Comparison of ENCODE assay signal across 8 cellular contexts in the genomic region with DNA sequence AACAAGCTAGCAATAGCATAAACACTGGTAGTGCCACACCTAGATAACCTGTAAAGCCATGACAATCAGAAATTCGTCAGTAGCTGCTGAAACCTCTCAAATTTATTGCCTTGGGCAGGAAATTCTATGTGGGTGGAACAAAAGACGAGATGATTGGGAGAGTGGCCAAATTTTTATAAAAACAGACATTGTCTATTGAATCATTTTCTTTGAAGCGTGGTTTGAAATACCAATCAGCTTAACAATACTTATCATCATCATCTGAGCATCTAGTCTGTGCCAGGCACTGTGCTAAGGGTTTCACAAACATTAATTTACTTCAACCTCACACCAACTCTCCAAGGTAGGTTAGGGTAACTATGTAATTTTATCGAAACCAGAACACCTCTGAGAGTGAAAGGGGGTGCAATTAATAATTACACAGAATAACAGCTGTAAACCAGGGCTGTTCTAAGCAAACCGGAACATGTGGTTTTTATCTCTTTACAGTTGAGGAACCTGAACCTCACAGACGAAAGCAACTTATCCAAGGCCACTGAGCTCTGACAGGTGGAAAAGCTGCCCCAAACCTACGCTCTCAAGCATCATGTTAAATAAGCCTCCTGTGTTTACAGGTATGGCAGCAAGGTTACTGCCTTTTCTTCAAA. TPM values are rescaled to one million over a fixed set of nuclear protein-coding genes. Genes with fewer than 3 reads are reported as not detected.
DNase-seq lines count a peak whose midpoint lies in the region; ATAC-seq, FAIRE-seq and TF ChIP-seq lines count a peak whose summit lies in the region.

No MANE protein-coding gene starts in this region.

- H3K27ac ChIP-seq in GM23338 (ENCODE audit: low read depth) (0 out of 2 replicates have a peak overlapping the region, but pooled peaks have one; percentile 29), breast epithelium (peak overlapping the region; percentile 36 to 56)

- no peaks in the 10 kb centered on the region for H3K9me3 Mint-ChIP-seq in GM23338

- H3K9ac ChIP-seq in skeletal muscle satellite cell (ENCODE audit: low read depth, low read length) = no peak overlapping the region

- H3K79me2 ChIP-seq in GM23338 (replicated peaks; ENCODE audit: insufficient read depth) = no peaks in the 10 kb centered on the region

- H3K27me3 ChIP-seq in GM23338 (ENCODE audit: insufficient read depth) (no peaks in the 10 kb centered on the region), breast epithelium (no peaks in the 10 kb centered on the region), skeletal muscle satellite cell (ENCODE audit: control insufficient read depth, insufficient read depth, low read length) (no peaks in the 10 kb centered on the region)

- H3K36me3 ChIP-seq in GM23338 (ENCODE audit: insufficient read depth) (no peaks in the 10 kb centered on the region), breast epithelium (no peaks in the 10 kb centered on the region), skeletal muscle satellite cell (ENCODE audit: insufficient read depth, low read length) (no peaks in the 10 kb centered on the region)

- TF ChIP-seq POLR2A in breast epithelium (IDR thresholded peaks at IDR 0.05) = no peak

- no peak overlapping the region for H2AFZ ChIP-seq in GM23338

- H3K4me1 Mint-ChIP-seq in GM23338 = no peaks in the 10 kb centered on the region; the same call in 2 of the 3 replicates

- H3K27ac Mint-ChIP-seq in GM23338 = no peak overlapping the region

- H4K20me1 ChIP-seq in GM23338 (replicated peaks; ENCODE audit: insufficient read depth) = 0 out of 2 replicates have a peak, but pooled peaks cover 7% of the 10 kb centered on the region

- H3K9me3 ChIP-seq in breast epithelium = no peaks in the 10 kb centered on the region
- no peaks in the 10 kb centered on the region for H3K9me3 ChIP-seq in skeletal muscle satellite cell (replicated peaks; ENCODE audit: low read length)

- no peaks in the 10 kb centered on the region for H3K27me3 Mint-ChIP-seq in GM23338 (ENCODE audit: insufficient read depth, low read depth, poor library complexity)

- ATAC-seq in GM18511 (IDR thresholded peaks at IDR 0.05; ENCODE audit: unreplicated experiment) (peak; percentile 98), GM23338 (no peak)

- H3K36me3 Mint-ChIP-seq in GM23338 (ENCODE audit: low read depth) = no peaks in the 10 kb centered on the region

- TF ChIP-seq CTCF in GM23338 (conservative IDR thresholded peaks at IDR 0.05; ENCODE audit: low read depth in 2 of 2) (no peak), breast epithelium (IDR thresholded peaks at IDR 0.05) (no peak), D721Med (IDR thresholded peaks at IDR 0.05; ENCODE audit: insufficient read depth, missing control alignments) (no peak)

- 0 out of 2 replicates have a peak, but pooled peaks cover 3% of the 10 kb centered on the region for H3K4me1 ChIP-seq in GM23338 (ENCODE audit: insufficient read depth)
- peaks cover 0 to 8% of the 10 kb centered on the region in 2 donors for H3K4me1 ChIP-seq in breast epithelium
- H3K4me1 ChIP-seq in skeletal muscle satellite cell (ENCODE audit: control insufficient read depth, insufficient read depth, low read length) = peaks cover 17% of the 10 kb centered on the region

- intact Hi-C loops in breast epithelium (cut with DNase I; ENCODE audit: low total_unique reads) = no loop called here

- FAIRE-seq in D721Med (lab: Jason Lieb, UNC) = no peak

- DNase-seq in GM23338 (ENCODE audit: low spot score) (no peak), M059J (ENCODE audit: low read depth) (peak; percentile 71), breast epithelium (ENCODE audit: low spot score in 2 of 2) (no peak), mesenteric fat pad (ENCODE audit: low spot score) (no peak), D721Med (ENCODE audit: insufficient read length, low spot score) (no peak), NCI-H510A (lab: John Stamatoyannopoulos, UW) (no peak)

- no peak overlapping the region for H3K4me2 ChIP-seq in GM23338
- H3K4me2 ChIP-seq in skeletal muscle satellite cell (ENCODE audit: low read length) = peak overlapping the region; percentile 23

- H3K4me3 Mint-ChIP-seq in GM23338 = no peak overlapping the region

- H3K4me3 ChIP-seq in GM23338 (no peak overlapping the region), breast epithelium (peak overlapping the region in 2 of 3 donors; percentile 11 to 27), skeletal muscle satellite cell (ENCODE audit: low read length) (no peak overlapping the region)

- no peaks in the 10 kb centered on the region for H3F3A ChIP-seq in GM23338 (replicated peaks; ENCODE audit: low read depth)

- no peaks in the 10 kb centered on the region for H3K9me2 ChIP-seq in GM23338 (ENCODE audit: insufficient read depth)

TF ChIP-seq in GM23338, 12 proteins besides CTCF, POLR2A, EP300 and RAD21 (continues in another document):
- TF ChIP-seq CREB1 (CRISPR knock-in tag; IDR thresholded peaks at IDR 0.05; ENCODE audit: low read depth) (no peak), EZH2phosphoT487 (IDR thresholded peaks at IDR 0.05; ENCODE audit: unreplicated experiment) (no peak), JUNB (IDR thresholded peaks at IDR 0.05; ENCODE audit: unreplicated experiment) (no peak), STAT1 (IDR thresholded peaks at IDR 0.05; ENCODE audit: unreplicated experiment) (no peak), ZNF114 (CRISPR knock-in tag; IDR thresholded peaks at IDR 0.05) (no peak), POLR2AphosphoS5 (IDR thresholded peaks at IDR 0.05; ENCODE audit: low read depth) (no peak)
- TF ChIP-seq, protein P1, sequence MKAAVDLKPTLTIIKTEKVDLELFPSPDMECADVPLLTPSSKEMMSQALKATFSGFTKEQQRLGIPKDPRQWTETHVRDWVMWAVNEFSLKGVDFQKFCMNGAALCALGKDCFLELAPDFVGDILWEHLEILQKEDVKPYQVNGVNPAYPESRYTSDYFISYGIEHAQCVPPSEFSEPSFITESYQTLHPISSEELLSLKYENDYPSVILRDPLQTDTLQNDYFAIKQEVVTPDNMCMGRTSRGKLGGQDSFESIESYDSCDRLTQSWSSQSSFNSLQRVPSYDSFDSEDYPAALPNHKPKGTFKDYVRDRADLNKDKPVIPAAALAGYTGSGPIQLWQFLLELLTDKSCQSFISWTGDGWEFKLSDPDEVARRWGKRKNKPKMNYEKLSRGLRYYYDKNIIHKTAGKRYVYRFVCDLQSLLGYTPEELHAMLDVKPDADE (IDR thresholded peaks at IDR 0.05) = no peak

RNA-seq across cellular contexts. Expression of gene NHSL1, which starts 43.4 kb away (rescaled TPM):
- 21.2 and 24.5 TPM in 2 replicates for total RNA-seq in GM23338 (2014; rRNA removed; shearing (Covaris generic))
- polyA plus RNA-seq in GM23338 (2016; fragmentation: Nextera tagmentation; extraction: Ambion mirVana) = 10.5 and 11.2 TPM in 2 replicates
- 6.2 and 10.1 TPM in 2 replicates for total RNA-seq in M059J (2014; rRNA removed; shearing (Covaris generic))
- total RNA-seq in breast epithelium (10 to 100 TPM; 15.4 to 17.4 (median 16.5) TPM), mesenteric fat pad (11.9 TPM)
- total RNA-seq in skeletal muscle satellite cell (2012; rRNA removed) = 6.8 and 12.0 TPM in 2 replicates

RNA-seq across cellular contexts. Expression of gene HEBP2, which starts 51.8 kb away (rescaled TPM):
- 14.7 and 25.6 TPM in 2 replicates for total RNA-seq in GM23338 (2014; rRNA removed; shearing (Covaris generic))
- 118 and 127 TPM in 2 replicates for polyA plus RNA-seq in GM23338 (2016; fragmentation: Nextera tagmentation; extraction: Ambion mirVana)
- total RNA-seq in M059J (2014; rRNA removed; shearing (Covaris generic)) = 33.3 and 44.0 TPM in 2 replicates
- total RNA-seq in breast epithelium (100 to 1,000 TPM in 1 of 3 donors, 10 to 100 TPM in 2; 66.2 to 321 (median 72.6) TPM), mesenteric fat pad (378 TPM)
- total RNA-seq in skeletal muscle satellite cell (2012; rRNA removed) = 12.2 and 14.9 TPM in 2 replicates

Comparison
In these comparisons a context has a peak if more than half of its experiments do, and no peak if none do; other contexts are left out.
1. H3K4me3 ChIP-seq: peak in breast epithelium (2 of 3); none in GM23338 (single experiment) and skeletal muscle satellite cell (single experiment).